ENCODE assay signal across 8 cellular contexts in the genomic region with DNA sequence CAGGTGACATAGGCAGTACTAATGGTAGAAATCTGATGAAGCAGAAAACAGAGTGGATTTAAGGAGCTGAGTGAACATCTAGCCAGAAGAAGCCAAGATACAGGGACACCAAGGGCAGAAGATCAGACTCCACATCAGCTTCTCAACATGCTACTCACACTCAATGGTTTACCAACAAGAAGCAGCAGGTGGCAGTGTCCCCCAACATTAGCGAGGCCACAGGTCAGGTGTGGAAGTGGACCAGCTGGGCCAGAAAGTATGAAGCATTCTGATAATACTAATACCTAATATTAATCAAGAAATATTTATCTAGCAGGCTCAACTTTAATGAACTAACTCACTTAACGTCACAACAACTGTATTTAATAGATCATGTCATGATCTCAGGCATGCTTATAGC.
DNase-seq lines count a peak whose midpoint lies in the region; ATAC-seq and TF ChIP-seq lines count a peak whose summit lies in the region.

No MANE protein-coding gene starts in this region.

- no peaks in the 10 kb centered on the region for H3K36me3 ChIP-seq in psoas muscle (ENCODE audit: insufficient read depth in 1 of 2, low read depth in 1 of 2)

- ATAC-seq in GM18511 (IDR thresholded peaks at IDR 0.05; ENCODE audit: unreplicated experiment) (peak; percentile 91), HG03045 (IDR thresholded peaks at IDR 0.05; ENCODE audit: unreplicated experiment) (peak; percentile 65), psoas muscle (peak; percentile 52 to 78 (median 56))

- H3K27ac ChIP-seq in psoas muscle: no peak overlapping the region

- no peak overlapping the region for H3K4me3 ChIP-seq in psoas muscle

- no peaks in the 10 kb centered on the region for H3K4me1 ChIP-seq in psoas muscle

- DNase-seq in AG20443 (ENCODE audit: low spot score): peak; percentile 77
- peak; percentile 43 to 48 for DNase-seq in SHP77 (lab: John Stamatoyannopoulos, UW)
- peak; percentile 37 for DNase-seq in activated naive CD4-positive, alpha-beta T cell treated with Interleukin-2 at 50 U/mL for 16 hours
- peak; percentile 61 for DNase-seq in globus pallidus (ENCODE audit: low spot score)
- peak; percentile 47 to 68 for DNase-seq in psoas muscle
- no peak for DNase-seq in foreskin melanocyte

- no peaks in the 10 kb centered on the region for H3K27me3 ChIP-seq in psoas muscle (ENCODE audit: insufficient read depth in 3 of 3, low read length in 2 of 3)

- peak; percentile 70 for TF ChIP-seq CTCF in psoas muscle (IDR thresholded peaks at IDR 0.05)

- intact Hi-C loops in psoas muscle (cut with DNase I): loop anchor here (2.0 kb wide), 1 partner anchor 78 kb away; no protein-coding TSS in a partner anchor

- whole genome bisulfite sequencing in psoas muscle, 3 donors: 44 to 58% (median 57%) methylated on average over 2 of the region's 2 CpGs

- H3K9me3 ChIP-seq in psoas muscle: no peaks in the 10 kb centered on the region
